8 cellular contexts compared by ENCODE assay signal in the genomic region with DNA sequence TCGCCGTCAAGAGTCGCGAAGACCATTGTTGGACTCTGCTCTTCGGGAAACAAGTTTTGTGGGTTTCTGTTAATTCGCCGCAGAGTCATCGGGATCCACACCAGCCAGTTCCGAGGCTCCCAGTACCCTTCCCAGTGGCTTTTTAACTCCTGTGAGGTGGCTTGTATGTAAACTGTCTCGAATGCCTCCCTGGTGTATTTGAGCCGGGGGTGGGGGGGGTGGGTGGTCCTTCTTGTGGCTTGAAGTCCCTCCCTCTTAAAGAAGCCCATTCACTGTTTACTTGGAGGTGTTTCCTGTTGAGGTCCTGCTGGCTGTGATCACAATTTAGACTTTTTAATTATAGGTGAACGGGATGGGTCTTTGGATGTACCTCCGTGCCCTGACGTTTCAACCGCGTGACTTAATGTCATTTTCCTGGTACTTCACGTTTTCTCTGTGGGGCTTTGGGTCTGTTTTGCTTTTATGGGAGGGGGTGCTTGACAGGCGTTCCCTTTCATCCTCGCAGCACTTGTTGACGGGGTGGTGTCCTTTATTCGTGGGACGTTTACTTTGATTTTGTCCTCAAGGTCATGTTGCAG. TPM values are rescaled to one million over a fixed set of nuclear protein-coding genes. Genes with fewer than 3 reads are reported as not detected.
DNase-seq lines count a peak whose midpoint lies in the region; ATAC-seq and TF ChIP-seq lines count a peak whose summit lies in the region.

No MANE protein-coding gene starts in this region.

- no peak for ATAC-seq in stimulated activated naive CD8-positive, alpha-beta T cell treated with anti-CD3 and anti-CD28 coated beads, Interleukin-15, Interleukin-2, amounts not matched to agents 100 U/mL and 50 U/mL, for 24 hours

- H3K27ac ChIP-seq in SJCRH30, result peak overlapping the region; percentile 76; the same call in 1 of the 2 replicates

- H3K27me3 Mint-ChIP-seq in stimulated activated naive CD8-positive, alpha-beta T cell treated with anti-CD3 and anti-CD28 coated beads, Interleukin-15, Interleukin-2, amounts not matched to agents 100 ng/mL and 50 ng/mL, for 24 hours, result no peaks in the 10 kb centered on the region
- peaks cover 7% of the 10 kb centered on the region for H3K27me3 Mint-ChIP-seq in neural crest cell (ENCODE audit: low read depth)

- peak overlapping the region; percentile 80 for H3K27ac Mint-ChIP-seq in stimulated activated naive CD8-positive, alpha-beta T cell treated with anti-CD3 and anti-CD28 coated beads, Interleukin-15, Interleukin-2, amounts not matched to agents 100 ng/mL and 50 ng/mL, for 24 hours
- no peak overlapping the region for H3K27ac Mint-ChIP-seq in neural crest cell (ENCODE audit: unreplicated experiment)

- H3K4me1 Mint-ChIP-seq in stimulated activated naive CD8-positive, alpha-beta T cell treated with anti-CD3 and anti-CD28 coated beads, Interleukin-15, Interleukin-2, amounts not matched to agents 100 ng/mL and 50 ng/mL, for 24 hours (ENCODE audit: low read depth), result peaks cover 51% of the 10 kb centered on the region
- peaks cover 44% of the 10 kb centered on the region for H3K4me1 Mint-ChIP-seq in neural crest cell

- H3K36me3 Mint-ChIP-seq in stimulated activated naive CD8-positive, alpha-beta T cell treated with anti-CD3 and anti-CD28 coated beads, Interleukin-15, Interleukin-2, amounts not matched to agents 100 ng/mL and 50 ng/mL, for 24 hours (ENCODE audit: low read depth), result peaks cover 5% of the 10 kb centered on the region
- H3K36me3 Mint-ChIP-seq in neural crest cell (ENCODE audit: low read depth), result peaks cover 2% of the 10 kb centered on the region

- no peaks in the 10 kb centered on the region for H3K27me3 ChIP-seq in SJCRH30

- H3K4me3 Mint-ChIP-seq in stimulated activated naive CD8-positive, alpha-beta T cell treated with anti-CD3 and anti-CD28 coated beads, Interleukin-15, Interleukin-2, amounts not matched to agents 100 ng/mL and 50 ng/mL, for 24 hours, result peak overlapping the region; percentile 92
- peak overlapping the region; percentile 92 for H3K4me3 Mint-ChIP-seq in neural crest cell

- TF ChIP-seq CTCF in epithelial cell of esophagus (IDR thresholded peaks at IDR 0.05; ENCODE audit: insufficient read depth, low read depth, low read length, missing control alignments), result no peak
- TF ChIP-seq CTCF in neural crest cell (conservative IDR thresholded peaks at IDR 0.05), result no peak

- no peaks in the 10 kb centered on the region for H3K9me3 Mint-ChIP-seq in stimulated activated naive CD8-positive, alpha-beta T cell treated with anti-CD3 and anti-CD28 coated beads, Interleukin-15, Interleukin-2, amounts not matched to agents 100 ng/mL and 50 ng/mL, for 24 hours
- H3K9me3 Mint-ChIP-seq in neural crest cell, result no peaks in the 10 kb centered on the region

- DNase-seq in stimulated activated naive CD8-positive, alpha-beta T cell treated with anti-CD3 and anti-CD28 coated beads, Interleukin-15, Interleukin-2, amounts not matched to agents 100 U/mL and 50 U/mL, for 24 hours, result no peak
- DNase-seq in SJCRH30 (peak in 1 of 2 experiments; percentile 44), epithelial cell of esophagus (ENCODE audit: low read depth) (peak; percentile 50), neural crest cell (ENCODE audit: low read depth, low spot score) (no peak), posterior cingulate gyrus (no peak), SIG-M5 treated with dmso at 0.1 percent for 504 hours (lab: John Stamatoyannopoulos, UW; ENCODE audit: unreplicated experiment) (no peak)
- no peak for DNase-seq in stimulated activated CD4-positive, alpha-beta T cell treated with anti-CD3 and anti-CD28 coated beads, Interleukin-2, amount 100 ng/mL, for 48 hours

- no peaks in the 10 kb centered on the region; the same call in 1 of the 2 replicates for H3K4me1 ChIP-seq in SJCRH30

- H3K36me3 ChIP-seq in SJCRH30, result peaks cover 19% of the 10 kb centered on the region

- no peaks in the 10 kb centered on the region for H3K9me3 ChIP-seq in SJCRH30 (replicated peaks)

- intact Hi-C loops in posterior cingulate gyrus (cut with DNase I), result loop anchor here (10.0 kb wide), 1 partner anchor 123 kb away; no protein-coding TSS in a partner anchor

- H3K4me3 ChIP-seq in SJCRH30, result peak overlapping the region; percentile 100
- peak overlapping the region; percentile 89 for H3K4me3 ChIP-seq in epithelial cell of esophagus (ENCODE audit: low read length)

RNA-seq across cellular contexts. Expression of a gene that starts 0.8 kb away (rescaled TPM):
- total RNA-seq in SJCRH30 (2014; rRNA removed; shearing (Covaris generic)), result 130 and 143 TPM in 2 replicates
- 108 and 111 TPM in 2 replicates for total RNA-seq in neural crest cell
